26 cellular contexts compared by ENCODE assay signal in genomic region chr12:131164096-131164872, GRCh38.
A peak's percentile ranks its signal among the peaks of the same experiment; 100 is the strongest.
DNase-seq lines count a peak whose midpoint lies in the region; ATAC-seq and TF ChIP-seq lines count a peak whose summit lies in the region.
"Had no signal": no experiment of that assay in that cellular context is flagged by ENCODE, and none has a peak within 500 bp of the region (broad histone marks: within the 10 kb centered on the region; RNA-seq: fewer than 3 reads in every experiment).

No MANE protein-coding gene starts in this region.

- intact Hi-C loops in A673 (cut with micrococcal nuclease; ENCODE audit: unreplicated experiment): no loop called here

- CTCF ChIA-PET in A673 (lab: Charles Lee): no interaction called here

- no peak for TF ChIP-seq CTCF in A673 (conservative IDR thresholded peaks at IDR 0.05; ENCODE audit: low read depth, low read length)

- no peaks in the 10 kb centered on the region for H3K9me3 ChIP-seq in A673 (ENCODE audit: low read depth, low read length, poor library complexity, severe bottlenecking)
- H3K9me3 ChIP-seq: esophagus muscularis mucosa, heart right ventricle, left lung, neutrophil, prostate gland, sigmoid colon, suprapubic skin had no signal

- H3K36me3 ChIP-seq in A673 (ENCODE audit: insufficient read depth, low read length, poor library complexity, severe bottlenecking): no peaks in the 10 kb centered on the region
- H3K36me3 ChIP-seq: esophagus muscularis mucosa, heart right ventricle, left lung, neutrophil, prostate gland, sigmoid colon, suprapubic skin had no signal

- ATAC-seq in GM19023 (IDR thresholded peaks at IDR 0.05; ENCODE audit: unreplicated experiment): no peak
- ATAC-seq: activated CD4-positive, CD25-positive, alpha-beta regulatory T cell treated with anti-CD3 and anti-CD28 coated beads, Interleukin-2, amount 50 U/mL, for 24 hours; foreskin keratinocyte; left lung had no signal

- no peaks in the 10 kb centered on the region for H3K27me3 ChIP-seq in A673 (replicated peaks; ENCODE audit: insufficient read depth, low read depth, low read length, poor library complexity)
- H3K27me3 ChIP-seq: foreskin keratinocyte, neutrophil, suprapubic skin had no signal

- POLR2A ChIA-PET in A673 (lab: Charles Lee; ENCODE audit: low non-redundant PET): no interaction called here

- H3K4me3 ChIP-seq in A673 (ENCODE audit: low read depth, low read length, poor library complexity, severe bottlenecking) (no peak overlapping the region), GM08714 (ENCODE audit: low read length) (peak overlapping the region; percentile 67; the same call in 1 of the 2 replicates)
- H3K4me3 ChIP-seq: esophagus muscularis mucosa, heart right ventricle, left lung, prostate gland, sigmoid colon, suprapubic skin had no signal

- H3K27ac ChIP-seq in A673 (ENCODE audit: low read depth, low read length, poor library complexity, severe bottlenecking): no peak overlapping the region
- H3K27ac ChIP-seq: esophagus muscularis mucosa, foreskin keratinocyte, heart right ventricle, KMS-11, left lung, neutrophil, prostate gland, sigmoid colon, suprapubic skin had no signal

- H3K4me1 ChIP-seq in A673 (ENCODE audit: insufficient read depth, low read length, poor library complexity, severe bottlenecking): no peaks in the 10 kb centered on the region
- H3K4me1 ChIP-seq: esophagus muscularis mucosa, foreskin keratinocyte, heart right ventricle, left lung, prostate gland, sigmoid colon, suprapubic skin had no signal

- DNase-seq in A673 (ENCODE audit: low spot score): peak; percentile 7
- peak; percentile 85 for DNase-seq in NCI-H774 (lab: John Stamatoyannopoulos, UW)
- peak; percentile 2 for DNase-seq in iPS DF 19.7 (ENCODE audit: low read depth, low spot score)
- no peak for DNase-seq in NCI-H69 (lab: John Stamatoyannopoulos, UW)
- DNase-seq in dermis blood vessel endothelial cell: no peak
- DNase-seq: activated gamma-delta T cell treated with Interleukin-2 at 50 U/mL for 16 hours; activated T-cell treated with anti-CD3 and anti-CD28 coated beads, Interleukin-2, amount 50 U/mL, for 1 hour; caudate nucleus; CD4-positive, CD25-positive, alpha-beta regulatory T cell; cortex of kidney; EL; foreskin keratinocyte; HCEC 1CT; heart right ventricle; NCI-H510A; sigmoid colon; stimulated activated CD4-positive, alpha-beta T cell treated with anti-CD3 and anti-CD28 coated beads, Interleukin-4, amount 100 ng/mL, for 4 hours had no signal

- BruUV-seq in A673 (replicated peaks; lab: Mats Ljungman, UMichigan): no TSS peak

Comparison
In these comparisons a context has a peak if more than half of its experiments do, and no peak if none do; other contexts are left out.
1. DNase-seq: peak in A673 (single experiment), NCI-H774 (single experiment) and iPS DF 19.7 (single experiment); none in NCI-H69 (single experiment) and dermis blood vessel endothelial cell (single experiment).